ENCODE assay signal across 4 cellular contexts in genomic region chr17:41772218-41772585, GRCh38.
TF ChIP-seq lines count a peak whose summit lies in the region.

No MANE protein-coding gene starts in this region.

TF ChIP-seq in GM12878, 131 proteins besides CTCF, POLR2A, EP300 and RAD21 (continues in another document):
- TF ChIP-seq ZNF687 (IDR thresholded peaks at IDR 0.05) (no peak), WRNIP1 (IDR thresholded peaks at IDR 0.05; ENCODE audit: borderline replicate concordance, low read depth, low read length) (no peak), BCL3 (IDR thresholded peaks at IDR 0.05; ENCODE audit: borderline replicate concordance, insufficient read depth, low read depth, low read length, poor library complexity, severe bottlenecking) (no peak), SMC3 (IDR thresholded peaks at IDR 0.05; ENCODE audit: borderline replicate concordance, low read length) (no peak), DPF2 (IDR thresholded peaks at IDR 0.05) (no peak), MYC (IDR thresholded peaks at IDR 0.05; ENCODE audit: insufficient read depth, insufficient read length, insufficient replicate concordance, low read length, severe bottlenecking) (no peak)

TF ChIP-seq in liver, 16 proteins besides CTCF, POLR2A, EP300 and RAD21:
- no peak for TF ChIP-seq NR2F2 (IDR thresholded peaks at IDR 0.05)
- no peak for TF ChIP-seq REST (IDR thresholded peaks at IDR 0.05)
- no peak for TF ChIP-seq ZBTB33 (IDR thresholded peaks at IDR 0.05)

TF ChIP-seq in GM12891, 5 proteins besides CTCF, POLR2A, EP300 and RAD21:
- no peak for TF ChIP-seq TAF1 (IDR thresholded peaks at IDR 0.05; ENCODE audit: low read depth, low read length)
- TF ChIP-seq SPI1 (IDR thresholded peaks at IDR 0.05; ENCODE audit: low read depth, low read length), result no peak
- TF ChIP-seq POU2F2 (IDR thresholded peaks at IDR 0.05; ENCODE audit: low read depth, low read length), result no peak
- TF ChIP-seq PAX5 (IDR thresholded peaks at IDR 0.05; ENCODE audit: insufficient read depth, low read length, severe bottlenecking), result no peak
- no peak for TF ChIP-seq POLR2AphosphoS5 (IDR thresholded peaks at IDR 0.05; ENCODE audit: low read depth, low read length)

TF ChIP-seq in SK-N-SH treated with all-trans-retinoic acid at 6 μM for 48 hours, 23 proteins besides CTCF, POLR2A, EP300 and RAD21:
- no peak for TF ChIP-seq ZC3H10 (CRISPR knock-in tag; IDR thresholded peaks at IDR 0.05)
- no peak for TF ChIP-seq BACH2 (CRISPR knock-in tag; IDR thresholded peaks at IDR 0.05; ENCODE audit: borderline replicate concordance)
- no peak for TF ChIP-seq SNAI2 (CRISPR knock-in tag; IDR thresholded peaks at IDR 0.05)
